ENCODE assay signal across 15 cellular contexts in the genomic region with DNA sequence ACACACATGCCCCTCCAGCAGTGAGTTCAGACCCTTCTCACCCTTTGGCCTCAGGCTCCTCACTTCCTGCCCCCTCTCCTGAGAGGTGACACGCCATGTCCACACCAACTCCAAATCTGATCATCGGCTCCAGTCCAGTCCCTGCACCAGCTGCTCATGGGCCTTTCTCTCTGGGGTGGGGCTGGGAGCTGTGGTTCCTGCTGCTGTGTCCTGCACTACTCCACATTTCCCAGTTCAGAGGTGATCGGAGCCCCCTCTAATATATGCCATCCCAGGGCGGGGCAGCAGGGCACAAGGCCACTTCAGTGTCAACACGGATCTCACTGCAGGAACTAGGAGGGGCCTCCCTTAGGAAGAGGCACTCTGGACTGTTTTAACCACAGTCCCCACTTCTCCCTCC.
"Had no signal": no experiment of that assay in that cellular context is flagged by ENCODE, and none has a peak within 500 bp of the region (broad histone marks: within the 10 kb centered on the region; RNA-seq: fewer than 3 reads in every experiment).

No MANE protein-coding gene starts in this region.

- H3K27ac Mint-ChIP-seq: activated CD4-positive, alpha-beta memory T cell treated with anti-CD3 and anti-CD28 coated beads, Interleukin-2, amount 10 ng/mL, durations not matched to agents 7 days and 5 days; activated naive CD4-positive, alpha-beta T cell treated with anti-CD3 and anti-CD28 coated beads, Interleukin-2, amount 50 U/mL, for 72 hours; mesothelial cell of epicardium; stimulated activated naive B cell treated with anti-CD40 and anti-IgM and Interleukin-4, amounts not matched to agents 10 μg/mL and 1 μg/mL and 100 μg/mL, for 72 hours; T-helper 2 cell treated with Interferon-gamma antibody and Interleukin-4, amounts not matched to agents 5 μg/mL and 100 μg/mL, for 36 hours had no signal

- H3K36me3 Mint-ChIP-seq: activated naive CD4-positive, alpha-beta T cell treated with anti-CD3 and anti-CD28 coated beads, Interleukin-2, amount 50 U/mL, for 72 hours; mesothelial cell of epicardium; stimulated activated naive B cell treated with anti-CD40 and anti-IgM and Interleukin-4, amounts not matched to agents 10 μg/mL and 1 μg/mL and 100 μg/mL, for 72 hours had no signal

- H3K9me3 ChIP-seq: breast epithelium, gastroesophageal sphincter had no signal

- H3K36me3 ChIP-seq: breast epithelium, gastroesophageal sphincter had no signal

- H3K4me1 ChIP-seq: breast epithelium, gastroesophageal sphincter, parathyroid adenoma had no signal

- H3K9me3 Mint-ChIP-seq: activated CD4-positive, alpha-beta memory T cell treated with anti-CD3 and anti-CD28 coated beads, Interleukin-2, amount 10 ng/mL, durations not matched to agents 7 days and 5 days; activated naive CD4-positive, alpha-beta T cell treated with anti-CD3 and anti-CD28 coated beads, Interleukin-2, amount 50 U/mL, for 72 hours; mesothelial cell of epicardium; neural crest cell; stimulated activated naive B cell treated with anti-CD40 and anti-IgM and Interleukin-4, amounts not matched to agents 10 μg/mL and 1 μg/mL and 100 μg/mL, for 72 hours; T-helper 2 cell treated with Interferon-gamma antibody and Interleukin-4, amounts not matched to agents 5 μg/mL and 100 μg/mL, for 36 hours had no signal

- H3K27me3 ChIP-seq: breast epithelium, gastroesophageal sphincter had no signal

- H3K4me1 Mint-ChIP-seq: activated CD4-positive, alpha-beta memory T cell treated with anti-CD3 and anti-CD28 coated beads, Interleukin-2, amount 10 ng/mL, durations not matched to agents 7 days and 5 days; mesothelial cell of epicardium; stimulated activated naive B cell treated with anti-CD40 and anti-IgM and Interleukin-4, amounts not matched to agents 10 μg/mL and 1 μg/mL and 100 μg/mL, for 72 hours had no signal

- H3K27ac ChIP-seq: breast epithelium, epithelial cell of prostate, gastroesophageal sphincter, parathyroid adenoma had no signal

- DNase-seq: activated CD4-positive, alpha-beta memory T cell treated with anti-CD3 and anti-CD28 coated beads, Interleukin-2, amount 10 ng/mL, durations not matched to agents 7 days and 5 days; anterior cingulate cortex; effector CD8-positive, alpha-beta T cell; stimulated activated CD4-positive, alpha-beta T cell treated with anti-CD3 and anti-CD28 coated beads, Interleukin-1b, Interleukin-23, amount 100 ng/mL, for 48 hours; stimulated activated naive B cell treated with anti-CD40 and anti-IgM and Interleukin-4, amounts not matched to agents 10 μg/mL and 1 μg/mL and 100 μg/mL, for 72 hours; SW 1271 had no signal

- H3K4me3 ChIP-seq: breast epithelium, gastroesophageal sphincter, smooth muscle cell had no signal

- H3K4me3 Mint-ChIP-seq: activated CD4-positive, alpha-beta memory T cell treated with anti-CD3 and anti-CD28 coated beads, Interleukin-2, amount 10 ng/mL, durations not matched to agents 7 days and 5 days; mesothelial cell of epicardium; neural crest cell; stimulated activated naive B cell treated with anti-CD40 and anti-IgM and Interleukin-4, amounts not matched to agents 10 μg/mL and 1 μg/mL and 100 μg/mL, for 72 hours; T-helper 2 cell treated with Interferon-gamma antibody and Interleukin-4, amounts not matched to agents 5 μg/mL and 100 μg/mL, for 36 hours had no signal

- ATAC-seq: activated naive CD4-positive, alpha-beta T cell treated with anti-CD3 and anti-CD28 coated beads, Interleukin-2, amount 50 U/mL, for 72 hours; gastroesophageal sphincter; stimulated activated naive B cell treated with anti-CD40 and anti-IgM and Interleukin-4, amounts not matched to agents 10 μg/mL and 1 μg/mL and 100 μg/mL, for 72 hours had no signal
